Comparison of ENCODE assay signal across 15 cellular contexts in the genomic region with DNA sequence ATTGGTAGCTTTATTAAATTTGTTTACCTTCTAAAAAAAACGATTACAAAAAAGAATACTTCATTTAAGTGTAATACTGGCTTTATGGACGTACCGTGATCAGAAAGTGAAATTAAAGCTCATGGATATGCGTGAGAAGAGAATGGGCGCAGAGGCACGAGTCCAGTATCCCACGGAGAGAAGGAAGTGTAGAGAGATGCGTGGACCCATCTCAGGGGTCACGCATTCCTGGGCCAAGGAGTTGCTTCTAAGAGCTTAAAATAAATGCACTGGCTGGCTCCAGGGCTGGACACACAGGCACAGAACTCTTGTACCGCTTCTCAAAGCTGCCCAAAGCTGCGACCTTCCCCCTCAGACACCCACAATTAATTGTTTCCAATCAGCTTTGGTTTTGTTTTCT. TPM values are rescaled to one million over a fixed set of nuclear protein-coding genes. Genes with fewer than 3 reads are reported as not detected.
A peak's percentile ranks its signal among the peaks of the same experiment; 100 is the strongest.
DNase-seq lines count a peak whose midpoint lies in the region; ATAC-seq and TF ChIP-seq lines count a peak whose summit lies in the region.
"Had no signal": no experiment of that assay in that cellular context is flagged by ENCODE, and none has a peak within 500 bp of the region (broad histone marks: within the 10 kb centered on the region; RNA-seq: fewer than 3 reads in every experiment).

No MANE protein-coding gene starts in this region.

- TF ChIP-seq EP300 in ovary (IDR thresholded peaks at IDR 0.05), result no peak

- H3K27ac ChIP-seq in heart right ventricle (peak overlapping the region; percentile 70 to 91 (median 83)), esophagus (ENCODE audit: low read depth in 2 of 2, low read length in 1 of 2) (peak overlapping the region; percentile 68 to 86), ovary (peak overlapping the region; percentile 78 to 85), urinary bladder (ENCODE audit: low read depth) (peak overlapping the region; percentile 75)
- H3K27ac ChIP-seq: PC-9 had no signal

- H3K4me1 ChIP-seq in heart right ventricle, result peaks cover 12 to 53% (median 41%) of the 10 kb centered on the region in 9 donors
- H3K4me1 ChIP-seq in esophagus (ENCODE audit: control insufficient read depth in 2 of 2, insufficient read depth in 2 of 2, low read length in 1 of 2), result peaks cover 0 to 2% of the 10 kb centered on the region in 2 donors
- peaks cover 16% of the 10 kb centered on the region for H3K4me1 ChIP-seq in ovary (ENCODE audit: insufficient read depth)
- H3K4me1 ChIP-seq in urinary bladder (ENCODE audit: insufficient read depth), result no peaks in the 10 kb centered on the region

- peak in 1 of 8 donors; percentile 24 for ATAC-seq in heart right ventricle
- no peak for ATAC-seq in left cardiac atrium
- ATAC-seq: esophagus mucosa had no signal

- intact Hi-C loops in heart right ventricle (cut with DNase I), result loop anchor here in 1 of 10 donors (2.0 kb wide), 2 partner anchors 21 to 27 kb away; no protein-coding TSS in a partner anchor
- intact Hi-C loops in left cardiac atrium (cut with DNase I), result no loop called here
- intact Hi-C loops in ovary (cut with DNase I), result no loop called here
- intact Hi-C loops in lower leg skin (cut with DNase I; ENCODE audit: low total_unique reads), result no loop called here

- TF ChIP-seq CTCF in heart right ventricle (IDR thresholded peaks at IDR 0.05) (no peak), ovary (IDR thresholded peaks at IDR 0.05) (no peak), lower leg skin (IDR thresholded peaks at IDR 0.05) (no peak)

- TF ChIP-seq POLR2A in ovary (IDR thresholded peaks at IDR 0.05) (no peak), lower leg skin (IDR thresholded peaks at IDR 0.05) (no peak)

- H3K36me3 ChIP-seq in heart right ventricle, result peaks cover 0 to 54% (median 37%) of the 10 kb centered on the region in 9 donors
- H3K36me3 ChIP-seq in esophagus (ENCODE audit: control insufficient read depth in 2 of 2, insufficient read depth in 2 of 2, low read length in 1 of 2), result peaks cover 0 to 13% of the 10 kb centered on the region in 2 donors
- no peaks in the 10 kb centered on the region for H3K36me3 ChIP-seq in ovary
- no peaks in the 10 kb centered on the region for H3K36me3 ChIP-seq in urinary bladder (ENCODE audit: insufficient read depth)

- peaks cover 0 to 15% (median 0%) of the 10 kb centered on the region in 11 donors for H3K9me3 ChIP-seq in heart right ventricle
- no peaks in the 10 kb centered on the region for H3K9me3 ChIP-seq in esophagus (ENCODE audit: control insufficient read depth in 2 of 2, insufficient read depth in 1 of 2, low read depth in 1 of 2, low read length in 1 of 2)
- no peaks in the 10 kb centered on the region for H3K9me3 ChIP-seq in ovary

- DNase-seq in heart right ventricle (no peak), left cardiac atrium (no peak), ovary (no peak), lower leg skin (ENCODE audit: low spot score in 2 of 2) (no peak), SIG-M5 (lab: John Stamatoyannopoulos, UW) (no peak)
- no peak for DNase-seq in NK-92 treated with Interleukin-12 subunit alpha and Interleukin-12 subunit beta, amount 100 ng/mL, for 24 hours (lab: John Stamatoyannopoulos, UW)
- DNase-seq: activated CD8-positive, alpha-beta memory T cell treated with anti-CD3 and anti-CD28 coated beads, Interleukin-2, amount 50 U/mL, for 48 hours; activated naive CD4-positive, alpha-beta T cell treated with anti-CD3 and anti-CD28 coated beads, Interleukin-2, amount 50 U/mL, for 16 hours; KBM-7; NCI-H1436 treated with DMSO at 0.1 percent for 48 hours; PC-9; stimulated activated CD4-positive, alpha-beta T cell treated with anti-CD3 and anti-CD28 coated beads, Interleukin-4, amount 100 ng/mL, for 1 hour had no signal

- WGBS in heart right ventricle, 2 donors, result 56 to 57% methylated on average over 11 of the region's 11 CpGs
- 71 to 75% methylated on average over 11 of the region's 11 CpGs for WGBS in esophagus, 2 donors
- WGBS in ovary, 3 donors, result 48 to 68% (median 62%) methylated on average over 11 of the region's 11 CpGs
- 50% methylated on average over 11 of the region's 11 CpGs for WGBS in urinary bladder
- WGBS in lower leg skin, 2 donors, result 69 to 74% methylated on average over 11 of the region's 11 CpGs

- peak overlapping the region in 1 of 10 donors; percentile 11 for H3K4me3 ChIP-seq in heart right ventricle
- no peak overlapping the region for H3K4me3 ChIP-seq in esophagus (ENCODE audit: low read depth in 1 of 2, low read length in 2 of 2)
- no peak overlapping the region for H3K4me3 ChIP-seq in ovary
- H3K4me3 ChIP-seq in urinary bladder (ENCODE audit: low read depth, low read length), result no peak overlapping the region
- no peak overlapping the region for H3K4me3 ChIP-seq in lower leg skin (ENCODE audit: low read depth, poor library complexity, severe bottlenecking)
- H3K4me3 ChIP-seq: PC-9 had no signal

- H3K27me3 ChIP-seq in heart right ventricle (no peaks in the 10 kb centered on the region), esophagus (ENCODE audit: control insufficient read depth in 1 of 2, insufficient read depth in 2 of 2, low read length in 2 of 2) (no peaks in the 10 kb centered on the region), ovary (no peaks in the 10 kb centered on the region)

RNA-seq across cellular contexts. Expression of a gene that starts 8.7 kb away (rescaled TPM):
- total RNA-seq in heart right ventricle, result 1 to 10 TPM; 1.6 to 8.5 (median 3.2) TPM
- polyA plus RNA-seq in heart right ventricle, result 1 to 10 TPM in 1 of 2 donors, under 1 TPM in 1; 0.93 to 5.9 TPM
- total RNA-seq in left cardiac atrium, result 1 to 10 TPM; 3.4 to 3.9 TPM
- polyA plus RNA-seq in esophagus, result 10 to 100 TPM in 1 of 2 donors, 1 to 10 TPM in 1; 3.7 to 11.4 TPM
- 1 to 10 TPM in 4 of 7 donors, under 1 TPM in 2, not detected in 1; 0.93 to 2.7 (median 1.0) TPM for total RNA-seq in ovary
- polyA plus RNA-seq in ovary, result under 1 TPM; 0.47 to 0.78 TPM
- total RNA-seq in urinary bladder, result 21.1 TPM
- polyA plus RNA-seq in urinary bladder, result 1.8 TPM
- total RNA-seq in lower leg skin, result 1 to 10 TPM in 2 of 4 donors, under 1 TPM in 2; 0.17 to 8.5 (median 0.82) TPM

RNA-seq across cellular contexts. Expression of a gene that starts 33.1 kb away (rescaled TPM):
- total RNA-seq in heart right ventricle (100 to 1,000 TPM; 243 to 355 (median 307) TPM), left cardiac atrium (100 to 1,000 TPM; 238 to 255 TPM), ovary (100 to 1,000 TPM; 238 to 642 (median 479) TPM), urinary bladder (183 TPM), lower leg skin (100 to 1,000 TPM in 1 of 4 donors, 10 to 100 TPM in 3; 28.7 to 117 (median 77.7) TPM)
- polyA plus RNA-seq in heart right ventricle (100 to 1,000 TPM; 165 to 226 TPM), esophagus (10 to 100 TPM; 33.1 to 53.9 TPM), ovary (100 to 1,000 TPM; 289 to 433 TPM), urinary bladder (819 TPM)
